Comparison of ENCODE assay signal across 18 cellular contexts in the genomic region with DNA sequence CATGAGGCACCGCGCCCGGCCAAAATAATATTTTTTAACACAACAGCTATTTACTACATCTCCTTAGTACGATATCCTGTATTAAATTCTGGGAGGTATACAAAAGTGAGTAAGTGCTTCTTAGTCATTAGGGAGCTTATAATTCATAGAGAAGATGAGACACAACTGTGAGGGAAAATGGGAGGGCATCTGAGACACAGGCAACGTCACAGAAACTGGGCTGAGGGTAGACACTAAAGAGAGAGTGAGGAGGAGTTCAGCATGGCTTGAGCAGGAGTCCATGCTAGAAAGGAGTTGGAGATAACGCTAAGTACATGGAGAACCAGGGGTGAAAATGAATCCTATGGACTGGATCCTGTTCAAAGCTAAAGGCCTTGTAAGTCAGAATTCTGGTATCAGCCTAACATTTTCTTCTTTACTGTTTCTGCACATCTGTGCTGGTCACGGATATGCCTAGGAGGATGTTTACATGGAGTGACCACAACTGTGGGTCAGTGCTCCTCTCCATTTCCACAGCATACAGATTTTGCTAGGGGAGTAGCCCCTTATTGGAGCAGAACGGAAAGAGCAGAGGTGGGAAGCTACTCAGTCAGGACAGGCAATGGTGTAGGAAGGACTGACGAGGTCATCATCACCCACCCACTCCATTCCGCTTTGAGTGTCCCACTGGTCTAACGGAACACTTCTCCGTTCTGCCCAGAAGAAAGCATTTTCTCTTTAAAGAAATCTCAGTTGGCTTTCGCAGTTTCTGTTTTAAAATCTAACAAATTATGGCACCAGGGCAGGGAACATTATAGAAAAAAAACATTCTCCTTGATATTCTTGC.
A peak's percentile ranks its signal among the peaks of the same experiment; 100 is the strongest.
DNase-seq lines count a peak whose midpoint lies in the region; ATAC-seq and TF ChIP-seq lines count a peak whose summit lies in the region.
"Had no signal": no experiment of that assay in that cellular context is flagged by ENCODE, and none has a peak within 500 bp of the region (broad histone marks: within the 10 kb centered on the region; RNA-seq: fewer than 3 reads in every experiment).

No MANE protein-coding gene starts in this region.

- CTCF ChIA-PET in WTC11 (lab: Charles Lee): no interaction called here

- peak; percentile 57 for ATAC-seq in stimulated activated naive CD8-positive, alpha-beta T cell treated with anti-CD3 and anti-CD28 coated beads, Interleukin-15, Interleukin-2, amounts not matched to agents 100 U/mL and 50 U/mL, for 24 hours
- no peak for ATAC-seq in stimulated activated naive CD8-positive, alpha-beta T cell treated with anti-CD3 and anti-CD28 coated beads, Interleukin-15, amount 100 ng/mL, for 72 hours
- no peak for ATAC-seq in WTC11
- no peak for ATAC-seq in omental fat pad (ENCODE audit: low FRiP score)

- intact Hi-C loops in left ventricle myocardium inferior (cut with micrococcal nuclease): no loop called here

- H3K4me1 Mint-ChIP-seq in stimulated activated naive CD8-positive, alpha-beta T cell treated with anti-CD3 and anti-CD28 coated beads, Interleukin-15, amount 100 ng/mL, for 72 hours: peaks cover 5% of the 10 kb centered on the region
- peaks cover 30% of the 10 kb centered on the region for H3K4me1 Mint-ChIP-seq in WTC11
- H3K4me1 Mint-ChIP-seq in stimulated activated naive CD8-positive, alpha-beta T cell treated with anti-CD3 and anti-CD28 coated beads, Interleukin-15, Interleukin-2, amounts not matched to agents 100 ng/mL and 50 ng/mL, for 24 hours (ENCODE audit: low read depth): peaks cover 30% of the 10 kb centered on the region
- H3K4me1 Mint-ChIP-seq: B cell had no signal

- DNase-seq in stimulated activated naive CD8-positive, alpha-beta T cell treated with anti-CD3 and anti-CD28 coated beads, Interleukin-15, Interleukin-2, amounts not matched to agents 100 U/mL and 50 U/mL, for 24 hours: no peak
- no peak for DNase-seq in stimulated activated naive CD8-positive, alpha-beta T cell treated with anti-CD3 and anti-CD28 coated beads, Interleukin-15, amount 100 ng/mL, for 72 hours
- no peak for DNase-seq in WTC11 (ENCODE audit: low spot score)
- DNase-seq in fibroblast of peridontal ligament (ENCODE audit: extremely low read depth): peak; percentile 43
- DNase-seq in NCI-H2196 treated with DMSO at 0.1 percent for 48 hours (lab: John Stamatoyannopoulos, UW; ENCODE audit: unreplicated experiment): no peak
- no peak for DNase-seq in left ventricle myocardium inferior
- no peak for DNase-seq in omental fat pad (ENCODE audit: low spot score)
- DNase-seq: ACHN, DMS 273 treated with DMSO at 0.1 percent for 48 hours, EL, H9, Kasumi-1, NCI-H1417, NCI-H1930, NCI-H510A treated with DMSO at 0.1 percent for 48 hours, SHP77 treated with DMSO at 0.1 percent for 48 hours had no signal

- TF ChIP-seq CTCF in WTC11 (IDR thresholded peaks at IDR 0.05): no peak
- TF ChIP-seq CTCF in left ventricle myocardium inferior (IDR thresholded peaks at IDR 0.05; ENCODE audit: borderline replicate concordance): no peak
- TF ChIP-seq CTCF in omental fat pad (IDR thresholded peaks at IDR 0.05): no peak

- peaks cover 14% of the 10 kb centered on the region for H3K4me1 ChIP-seq in left ventricle myocardium inferior

- no peaks in the 10 kb centered on the region for H3K9me3 ChIP-seq in left ventricle myocardium inferior (replicated peaks)

- H3K4me3 Mint-ChIP-seq in stimulated activated naive CD8-positive, alpha-beta T cell treated with anti-CD3 and anti-CD28 coated beads, Interleukin-15, amount 100 ng/mL, for 72 hours: no peak overlapping the region
- no peak overlapping the region for H3K4me3 Mint-ChIP-seq in WTC11
- no peak overlapping the region for H3K4me3 Mint-ChIP-seq in stimulated activated naive CD8-positive, alpha-beta T cell treated with anti-CD3 and anti-CD28 coated beads, Interleukin-15, Interleukin-2, amounts not matched to agents 100 ng/mL and 50 ng/mL, for 24 hours
- H3K4me3 Mint-ChIP-seq: B cell, H9 had no signal

- H3K36me3 Mint-ChIP-seq in WTC11: no peaks in the 10 kb centered on the region
- H3K36me3 Mint-ChIP-seq in stimulated activated naive CD8-positive, alpha-beta T cell treated with anti-CD3 and anti-CD28 coated beads, Interleukin-15, Interleukin-2, amounts not matched to agents 100 ng/mL and 50 ng/mL, for 24 hours (ENCODE audit: low read depth): no peaks in the 10 kb centered on the region

- no peak overlapping the region for H3K4me3 ChIP-seq in left ventricle myocardium inferior

- H3K27ac ChIP-seq in left ventricle myocardium inferior (replicated peaks): no peak overlapping the region

- H3K36me3 ChIP-seq in left ventricle myocardium inferior: no peaks in the 10 kb centered on the region

- H3K27me3 ChIP-seq in left ventricle myocardium inferior (ENCODE audit: low read depth): no peaks in the 10 kb centered on the region

- POLR2A ChIA-PET in WTC11 (lab: Charles Lee): no interaction called here

- H3K9me3 Mint-ChIP-seq in stimulated activated naive CD8-positive, alpha-beta T cell treated with anti-CD3 and anti-CD28 coated beads, Interleukin-15, amount 100 ng/mL, for 72 hours: no peaks in the 10 kb centered on the region
- H3K9me3 Mint-ChIP-seq in WTC11: no peaks in the 10 kb centered on the region
- no peaks in the 10 kb centered on the region for H3K9me3 Mint-ChIP-seq in stimulated activated naive CD8-positive, alpha-beta T cell treated with anti-CD3 and anti-CD28 coated beads, Interleukin-15, Interleukin-2, amounts not matched to agents 100 ng/mL and 50 ng/mL, for 24 hours
- H3K9me3 Mint-ChIP-seq: H9 had no signal

- H3K27ac Mint-ChIP-seq in stimulated activated naive CD8-positive, alpha-beta T cell treated with anti-CD3 and anti-CD28 coated beads, Interleukin-15, amount 100 ng/mL, for 72 hours: no peak overlapping the region
- peak overlapping the region; percentile 43 for H3K27ac Mint-ChIP-seq in WTC11
- H3K27ac Mint-ChIP-seq in stimulated activated naive CD8-positive, alpha-beta T cell treated with anti-CD3 and anti-CD28 coated beads, Interleukin-15, Interleukin-2, amounts not matched to agents 100 ng/mL and 50 ng/mL, for 24 hours: peak overlapping the region; percentile 46
- H3K27ac Mint-ChIP-seq: B cell had no signal

- no peaks in the 10 kb centered on the region for H3K27me3 Mint-ChIP-seq in stimulated activated naive CD8-positive, alpha-beta T cell treated with anti-CD3 and anti-CD28 coated beads, Interleukin-15, amount 100 ng/mL, for 72 hours
- no peaks in the 10 kb centered on the region for H3K27me3 Mint-ChIP-seq in WTC11 (ENCODE audit: low read depth)
- no peaks in the 10 kb centered on the region for H3K27me3 Mint-ChIP-seq in stimulated activated naive CD8-positive, alpha-beta T cell treated with anti-CD3 and anti-CD28 coated beads, Interleukin-15, Interleukin-2, amounts not matched to agents 100 ng/mL and 50 ng/mL, for 24 hours
- H3K27me3 Mint-ChIP-seq: B cell had no signal

TF ChIP-seq in WTC11, 78 proteins besides CTCF, POLR2A, EP300 and RAD21:
- TF ChIP-seq E2F4 (CRISPR knock-in tag; IDR thresholded peaks at IDR 0.05; ENCODE audit: borderline replicate concordance, low read depth): no peak
- no peak for TF ChIP-seq SOX15 (CRISPR knock-in tag; IDR thresholded peaks at IDR 0.05)
- TF ChIP-seq FOXK1 (CRISPR knock-in tag; IDR thresholded peaks at IDR 0.05): no peak
- no peak for TF ChIP-seq ELF4 (CRISPR knock-in tag; IDR thresholded peaks at IDR 0.05; ENCODE audit: low read depth)
- no peak for TF ChIP-seq ZNF671 (CRISPR knock-in tag; IDR thresholded peaks at IDR 0.05)
- TF ChIP-seq, protein P1, sequence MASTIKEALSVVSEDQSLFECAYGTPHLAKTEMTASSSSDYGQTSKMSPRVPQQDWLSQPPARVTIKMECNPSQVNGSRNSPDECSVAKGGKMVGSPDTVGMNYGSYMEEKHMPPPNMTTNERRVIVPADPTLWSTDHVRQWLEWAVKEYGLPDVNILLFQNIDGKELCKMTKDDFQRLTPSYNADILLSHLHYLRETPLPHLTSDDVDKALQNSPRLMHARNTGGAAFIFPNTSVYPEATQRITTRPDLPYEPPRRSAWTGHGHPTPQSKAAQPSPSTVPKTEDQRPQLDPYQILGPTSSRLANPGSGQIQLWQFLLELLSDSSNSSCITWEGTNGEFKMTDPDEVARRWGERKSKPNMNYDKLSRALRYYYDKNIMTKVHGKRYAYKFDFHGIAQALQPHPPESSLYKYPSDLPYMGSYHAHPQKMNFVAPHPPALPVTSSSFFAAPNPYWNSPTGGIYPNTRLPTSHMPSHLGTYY (CRISPR knock-in tag; IDR thresholded peaks at IDR 0.05): no peak

Comparison
In these comparisons a context has a peak if more than half of its experiments do, and no peak if none do; other contexts are left out.
1. H3K27ac Mint-ChIP-seq: peak in WTC11 (single experiment) and stimulated activated naive CD8-positive, alpha-beta T cell treated with anti-CD3 and anti-CD28 coated beads, Interleukin-15, Interleukin-2, amounts not matched to agents 100 ng/mL and 50 ng/mL, for 24 hours (single experiment); none in stimulated activated naive CD8-positive, alpha-beta T cell treated with anti-CD3 and anti-CD28 coated beads, Interleukin-15, amount 100 ng/mL, for 72 hours (0 of 2).